In genomic region chr5:143586781-143587362, GRCh38 we compare ENCODE assay signal across 2 cellular contexts.
TF ChIP-seq lines count a peak whose summit lies in the region.

No MANE protein-coding gene starts in this region.

TF ChIP-seq in IMR-90, 13 proteins besides CTCF, POLR2A, EP300 and RAD21:
- no peak for TF ChIP-seq MAZ (IDR thresholded peaks at IDR 0.05; ENCODE audit: borderline replicate concordance, low read depth, low read length)
- no peak for TF ChIP-seq USF2 (IDR thresholded peaks at IDR 0.05; ENCODE audit: low read depth, low read length)
- TF ChIP-seq SMC3 (IDR thresholded peaks at IDR 0.05; ENCODE audit: low read depth, low read length): no peak
- no peak for TF ChIP-seq CEBPB (IDR thresholded peaks at IDR 0.05; ENCODE audit: low read depth, low read length)
- TF ChIP-seq ELK1 (IDR thresholded peaks at IDR 0.05; ENCODE audit: borderline replicate concordance, low read depth, low read length): no peak
- TF ChIP-seq CHD1 (IDR thresholded peaks at IDR 0.05; ENCODE audit: low read depth, low read length): no peak
- TF ChIP-seq FOS (IDR thresholded peaks at IDR 0.05; ENCODE audit: low read depth, low read length): no peak
- no peak for TF ChIP-seq NFE2L2 (IDR thresholded peaks at IDR 0.05; ENCODE audit: low read depth, low read length)
- no peak for TF ChIP-seq RFX5 (IDR thresholded peaks at IDR 0.05; ENCODE audit: low read depth, low read length)
- TF ChIP-seq RCOR1 (IDR thresholded peaks at IDR 0.05; ENCODE audit: insufficient replicate concordance, low read length): no peak
- no peak for TF ChIP-seq MAFK (IDR thresholded peaks at IDR 0.05; ENCODE audit: low read depth, low read length)
- TF ChIP-seq BHLHE40 (IDR thresholded peaks at IDR 0.05; ENCODE audit: low read depth, low read length): no peak
- TF ChIP-seq MXI1 (IDR thresholded peaks at IDR 0.05; ENCODE audit: borderline replicate concordance, low read depth, low read length): no peak

TF ChIP-seq in K562, 482 proteins besides CTCF, POLR2A, EP300 and RAD21:
- no peak for TF ChIP-seq CC2D1A (IDR thresholded peaks at IDR 0.05)
- no peak for TF ChIP-seq ZNF507 (tag; conservative IDR thresholded peaks at IDR 0.05)
- TF ChIP-seq ZSCAN32 (CRISPR knock-in tag; IDR thresholded peaks at IDR 0.05): no peak
- TF ChIP-seq ESRRA (IDR thresholded peaks at IDR 0.05; ENCODE audit: borderline replicate concordance, low read depth): no peak
- TF ChIP-seq RFX1 (IDR thresholded peaks at IDR 0.05): no peak
- TF ChIP-seq THAP7 (CRISPR knock-in tag; IDR thresholded peaks at IDR 0.05): no peak
- TF ChIP-seq ZFP91 (CRISPR knock-in tag; IDR thresholded peaks at IDR 0.05): no peak
- no peak for TF ChIP-seq HLTF (IDR thresholded peaks at IDR 0.05)
- no peak for TF ChIP-seq ZNF316 (IDR thresholded peaks at IDR 0.05)
- no peak for TF ChIP-seq ZNF407 (IDR thresholded peaks at IDR 0.05; ENCODE audit: low read depth)
- TF ChIP-seq ZNF282 (CRISPR knock-in tag; IDR thresholded peaks at IDR 0.05): no peak
- no peak for TF ChIP-seq EGR1 (conservative IDR thresholded peaks at IDR 0.05)
- no peak for TF ChIP-seq ZBTB43 (CRISPR knock-in tag; IDR thresholded peaks at IDR 0.05)
- TF ChIP-seq CGGBP1 (CRISPR knock-in tag; IDR thresholded peaks at IDR 0.05): no peak
- TF ChIP-seq ZNF41 (CRISPR knock-in tag; conservative IDR thresholded peaks at IDR 0.05): no peak
- no peak for TF ChIP-seq DPF2 (IDR thresholded peaks at IDR 0.05)
